ENCODE assay signal across 1 cellular context in genomic region chr17:35493040-35493439, GRCh38.
A peak's percentile ranks its signal among the peaks of the same experiment; 100 is the strongest.
TF ChIP-seq lines count a peak whose summit lies in the region.

No MANE protein-coding gene starts in this region.

TF ChIP-seq in GM23338, 12 proteins besides CTCF, POLR2A, EP300 and RAD21:
- TF ChIP-seq EZH2 (IDR thresholded peaks at IDR 0.05; ENCODE audit: low read depth, unreplicated experiment): peak; percentile 58
- no peak for TF ChIP-seq STAT1 (IDR thresholded peaks at IDR 0.05; ENCODE audit: unreplicated experiment)
TF ChIP-seq in GM23338: peak in this region for 1.
